ENCODE assay signal across 8 cellular contexts in genomic region chr5:91381134-91381773, GRCh38. TPM values are rescaled to one million over a fixed set of nuclear protein-coding genes. Genes with fewer than 3 reads are reported as not detected.
DNase-seq lines count a peak whose midpoint lies in the region; ATAC-seq and TF ChIP-seq lines count a peak whose summit lies in the region.

No MANE protein-coding gene starts in this region.

- intact Hi-C loops in tibial artery (cut with DNase I; ENCODE audit: low total_unique reads), result loop anchor here (2.0 to 10.0 kb wide), 2 partner anchors 100 to 166 kb away; no protein-coding TSS in a partner anchor

- in situ Hi-C loops in ACHN (cut with HindIII; ENCODE audit: low pct_ligation_motif_present, low pct_unique_long_range_greater_than_20kb, low sequenced_read_pairs), result loop anchor here (25.0 kb wide), 2 partner anchors 269 to 494 kb away; no protein-coding TSS in a partner anchor

- peaks cover 0 to 36% (median 17%) of the 10 kb centered on the region in 4 donors for H3K4me1 ChIP-seq in tibial artery

- H3K27me3 ChIP-seq in kidney epithelial cell (ENCODE audit: control insufficient read depth, insufficient read depth, low read length) (no peaks in the 10 kb centered on the region), tibial artery (no peaks in the 10 kb centered on the region)

- peak overlapping the region; percentile 92 to 93 for H3K27ac ChIP-seq in tibial artery

- no peaks in the 10 kb centered on the region for H3K9me3 ChIP-seq in tibial artery

- H3K36me3 ChIP-seq in kidney epithelial cell (ENCODE audit: control insufficient read depth, insufficient read depth, low read length) (no peaks in the 10 kb centered on the region), tibial artery (no peaks in the 10 kb centered on the region)

- peak overlapping the region; percentile 98 for H3K27ac Mint-ChIP-seq in activated naive CD8-positive, alpha-beta T cell treated with anti-CD3 and anti-CD28 coated beads, Interleukin-2, amount 50 U/mL, for 24 hours

- no peaks in the 10 kb centered on the region for H3K9me3 Mint-ChIP-seq in activated T-cell treated with anti-CD3 and anti-CD28 coated beads, Interleukin-2, amount 50 U/mL, for 4 hours
- H3K9me3 Mint-ChIP-seq in activated naive CD8-positive, alpha-beta T cell treated with anti-CD3 and anti-CD28 coated beads, Interleukin-2, amount 50 U/mL, for 24 hours, result no peaks in the 10 kb centered on the region

- DNase-seq in activated T-cell treated with anti-CD3 and anti-CD28 coated beads, Interleukin-2, amount 50 U/mL, for 4 hours, result no peak
- DNase-seq in activated T-cell treated with anti-CD3 and anti-CD28 coated beads for 4 hours (no peak), kidney epithelial cell (ENCODE audit: low read depth) (no peak), tibial artery (no peak), ACHN (no peak)
- DNase-seq in activated naive CD8-positive, alpha-beta T cell treated with anti-CD3 and anti-CD28 coated beads, Interleukin-2, amount 50 U/mL, for 24 hours, result no peak
- DNase-seq in stimulated activated naive CD4-positive, alpha-beta T cell (lab: John Stamatoyannopoulos, UW), result no peak

- TF ChIP-seq CTCF in kidney epithelial cell (IDR thresholded peaks at IDR 0.05; ENCODE audit: insufficient read depth, low read length, poor library complexity, severe bottlenecking), result no peak
- no peak for TF ChIP-seq CTCF in tibial artery (IDR thresholded peaks at IDR 0.05)

- peaks cover 39% of the 10 kb centered on the region for H3K4me1 Mint-ChIP-seq in activated T-cell treated with anti-CD3 and anti-CD28 coated beads, Interleukin-2, amount 50 U/mL, for 4 hours (ENCODE audit: low read depth)
- H3K4me1 Mint-ChIP-seq in activated naive CD8-positive, alpha-beta T cell treated with anti-CD3 and anti-CD28 coated beads, Interleukin-2, amount 50 U/mL, for 24 hours, result peaks cover 41% of the 10 kb centered on the region

- no peak for ATAC-seq in activated T-cell treated with anti-CD3 and anti-CD28 coated beads, Interleukin-2, amount 50 U/mL, for 4 hours
- ATAC-seq in activated naive CD8-positive, alpha-beta T cell treated with anti-CD3 and anti-CD28 coated beads, Interleukin-2, amount 50 U/mL, for 24 hours, result no peak
- ATAC-seq in GM19463 (IDR thresholded peaks at IDR 0.05; ENCODE audit: unreplicated experiment), result no peak

- H3K27me3 Mint-ChIP-seq in activated T-cell treated with anti-CD3 and anti-CD28 coated beads, Interleukin-2, amount 50 U/mL, for 4 hours (ENCODE audit: low read depth), result no peaks in the 10 kb centered on the region
- no peaks in the 10 kb centered on the region for H3K27me3 Mint-ChIP-seq in activated naive CD8-positive, alpha-beta T cell treated with anti-CD3 and anti-CD28 coated beads, Interleukin-2, amount 50 U/mL, for 24 hours

- peak overlapping the region; percentile 91 for H3K4me3 Mint-ChIP-seq in activated T-cell treated with anti-CD3 and anti-CD28 coated beads, Interleukin-2, amount 50 U/mL, for 4 hours
- peak overlapping the region; percentile 92 for H3K4me3 Mint-ChIP-seq in activated naive CD8-positive, alpha-beta T cell treated with anti-CD3 and anti-CD28 coated beads, Interleukin-2, amount 50 U/mL, for 24 hours

- peak overlapping the region; percentile 66 for H3K4me3 ChIP-seq in kidney epithelial cell (ENCODE audit: low read depth, low read length)
- H3K4me3 ChIP-seq in tibial artery, result peak overlapping the region; percentile 58 to 62

- H3K36me3 Mint-ChIP-seq in activated T-cell treated with anti-CD3 and anti-CD28 coated beads, Interleukin-2, amount 50 U/mL, for 4 hours (ENCODE audit: insufficient read depth), result peaks cover 9% of the 10 kb centered on the region
- peaks cover 13% of the 10 kb centered on the region for H3K36me3 Mint-ChIP-seq in activated naive CD8-positive, alpha-beta T cell treated with anti-CD3 and anti-CD28 coated beads, Interleukin-2, amount 50 U/mL, for 24 hours (ENCODE audit: low read depth)

RNA-seq across cellular contexts. Expression of gene ARRDC3, which starts 1.9 kb away (rescaled TPM):
- total RNA-seq in activated T-cell treated with anti-CD3 and anti-CD28 coated beads, Interleukin-2, amount 50 U/mL, for 4 hours, result 10 to 100 TPM; 14.5 to 30.2 (median 24.1) TPM
- 35.2 and 39.1 TPM in 2 replicates for total RNA-seq in kidney epithelial cell
